ENCODE assay signal across 1 cellular context in genomic region chr6:72941751-72942150, GRCh38.
TF ChIP-seq lines count a peak whose summit lies in the region.

No MANE protein-coding gene starts in this region.

TF ChIP-seq in GM23338, 12 proteins besides CTCF, POLR2A, EP300 and RAD21 (continued from another document):
- TF ChIP-seq, protein P1, sequence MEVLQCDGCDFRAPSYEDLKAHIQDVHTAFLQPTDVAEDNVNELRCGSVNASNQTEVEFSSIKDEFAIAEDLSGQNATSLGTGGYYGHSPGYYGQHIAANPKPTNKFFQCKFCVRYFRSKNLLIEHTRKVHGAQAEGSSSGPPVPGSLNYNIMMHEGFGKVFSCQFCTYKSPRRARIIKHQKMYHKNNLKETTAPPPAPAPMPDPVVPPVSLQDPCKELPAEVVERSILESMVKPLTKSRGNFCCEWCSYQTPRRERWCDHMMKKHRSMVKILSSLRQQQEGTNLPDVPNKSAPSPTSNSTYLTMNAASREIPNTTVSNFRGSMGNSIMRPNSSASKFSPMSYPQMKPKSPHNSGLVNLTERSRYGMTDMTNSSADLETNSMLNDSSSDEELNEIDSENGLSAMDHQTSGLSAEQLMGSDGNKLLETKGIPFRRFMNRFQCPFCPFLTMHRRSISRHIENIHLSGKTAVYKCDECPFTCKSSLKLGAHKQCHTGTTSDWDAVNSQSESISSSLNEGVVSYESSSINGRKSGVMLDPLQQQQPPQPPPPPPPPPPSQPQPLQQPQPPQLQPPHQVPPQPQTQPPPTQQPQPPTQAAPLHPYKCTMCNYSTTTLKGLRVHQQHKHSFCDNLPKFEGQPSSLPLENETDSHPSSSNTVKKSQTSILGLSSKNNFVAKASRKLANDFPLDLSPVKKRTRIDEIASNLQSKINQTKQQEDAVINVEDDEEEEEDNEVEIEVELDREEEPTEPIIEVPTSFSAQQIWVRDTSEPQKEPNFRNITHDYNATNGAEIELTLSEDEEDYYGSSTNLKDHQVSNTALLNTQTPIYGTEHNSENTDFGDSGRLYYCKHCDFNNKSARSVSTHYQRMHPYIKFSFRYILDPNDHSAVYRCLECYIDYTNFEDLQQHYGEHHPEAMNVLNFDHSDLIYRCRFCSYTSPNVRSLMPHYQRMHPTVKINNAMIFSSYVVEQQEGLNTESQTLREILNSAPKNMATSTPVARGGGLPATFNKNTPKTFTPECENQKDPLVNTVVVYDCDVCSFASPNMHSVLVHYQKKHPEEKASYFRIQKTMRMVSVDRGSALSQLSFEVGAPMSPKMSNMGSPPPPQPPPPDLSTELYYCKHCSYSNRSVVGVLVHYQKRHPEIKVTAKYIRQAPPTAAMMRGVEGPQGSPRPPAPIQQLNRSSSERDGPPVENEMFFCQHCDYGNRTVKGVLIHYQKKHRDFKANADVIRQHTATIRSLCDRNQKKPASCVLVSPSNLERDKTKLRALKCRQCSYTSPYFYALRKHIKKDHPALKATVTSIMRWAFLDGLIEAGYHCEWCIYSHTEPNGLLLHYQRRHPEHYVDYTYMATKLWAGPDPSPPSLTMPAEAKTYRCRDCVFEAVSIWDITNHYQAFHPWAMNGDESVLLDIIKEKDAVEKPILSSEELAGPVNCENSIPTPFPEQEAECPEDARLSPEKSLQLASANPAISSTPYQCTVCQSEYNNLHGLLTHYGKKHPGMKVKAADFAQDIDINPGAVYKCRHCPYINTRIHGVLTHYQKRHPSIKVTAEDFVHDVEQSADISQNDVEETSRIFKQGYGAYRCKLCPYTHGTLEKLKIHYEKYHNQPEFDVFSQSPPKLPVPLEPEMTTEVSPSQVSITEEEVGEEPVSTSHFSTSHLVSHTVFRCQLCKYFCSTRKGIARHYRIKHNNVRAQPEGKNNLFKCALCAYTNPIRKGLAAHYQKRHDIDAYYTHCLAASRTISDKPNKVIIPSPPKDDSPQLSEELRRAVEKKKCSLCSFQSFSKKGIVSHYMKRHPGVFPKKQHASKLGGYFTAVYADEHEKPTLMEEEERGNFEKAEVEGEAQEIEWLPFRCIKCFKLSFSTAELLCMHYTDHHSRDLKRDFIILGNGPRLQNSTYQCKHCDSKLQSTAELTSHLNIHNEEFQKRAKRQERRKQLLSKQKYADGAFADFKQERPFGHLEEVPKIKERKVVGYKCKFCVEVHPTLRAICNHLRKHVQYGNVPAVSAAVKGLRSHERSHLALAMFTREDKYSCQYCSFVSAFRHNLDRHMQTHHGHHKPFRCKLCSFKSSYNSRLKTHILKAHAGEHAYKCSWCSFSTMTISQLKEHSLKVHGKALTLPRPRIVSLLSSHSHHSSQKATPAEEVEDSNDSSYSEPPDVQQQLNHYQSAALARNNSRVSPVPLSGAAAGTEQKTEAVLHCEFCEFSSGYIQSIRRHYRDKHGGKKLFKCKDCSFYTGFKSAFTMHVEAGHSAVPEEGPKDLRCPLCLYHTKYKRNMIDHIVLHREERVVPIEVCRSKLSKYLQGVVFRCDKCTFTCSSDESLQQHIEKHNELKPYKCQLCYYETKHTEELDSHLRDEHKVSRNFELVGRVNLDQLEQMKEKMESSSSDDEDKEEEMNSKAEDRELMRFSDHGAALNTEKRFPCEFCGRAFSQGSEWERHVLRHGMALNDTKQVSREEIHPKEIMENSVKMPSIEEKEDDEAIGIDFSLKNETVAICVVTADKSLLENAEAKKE (CRISPR knock-in tag; IDR thresholded peaks at IDR 0.05), result no peak
- TF ChIP-seq POLR2AphosphoS5 (IDR thresholded peaks at IDR 0.05; ENCODE audit: low read depth), result no peak
- no peak for TF ChIP-seq CREB1 (CRISPR knock-in tag; IDR thresholded peaks at IDR 0.05; ENCODE audit: low read depth)
- TF ChIP-seq NANOG (IDR thresholded peaks at IDR 0.05; ENCODE audit: borderline replicate concordance), result no peak
- no peak for TF ChIP-seq ZNF331 (CRISPR knock-in tag; IDR thresholded peaks at IDR 0.05; ENCODE audit: low read depth)
- TF ChIP-seq EZH2 (IDR thresholded peaks at IDR 0.05; ENCODE audit: low read depth, unreplicated experiment), result no peak
- TF ChIP-seq ZNF114 (CRISPR knock-in tag; IDR thresholded peaks at IDR 0.05), result no peak
- TF ChIP-seq, protein P2, sequence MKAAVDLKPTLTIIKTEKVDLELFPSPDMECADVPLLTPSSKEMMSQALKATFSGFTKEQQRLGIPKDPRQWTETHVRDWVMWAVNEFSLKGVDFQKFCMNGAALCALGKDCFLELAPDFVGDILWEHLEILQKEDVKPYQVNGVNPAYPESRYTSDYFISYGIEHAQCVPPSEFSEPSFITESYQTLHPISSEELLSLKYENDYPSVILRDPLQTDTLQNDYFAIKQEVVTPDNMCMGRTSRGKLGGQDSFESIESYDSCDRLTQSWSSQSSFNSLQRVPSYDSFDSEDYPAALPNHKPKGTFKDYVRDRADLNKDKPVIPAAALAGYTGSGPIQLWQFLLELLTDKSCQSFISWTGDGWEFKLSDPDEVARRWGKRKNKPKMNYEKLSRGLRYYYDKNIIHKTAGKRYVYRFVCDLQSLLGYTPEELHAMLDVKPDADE (IDR thresholded peaks at IDR 0.05), result no peak
